In genomic region chr4:102299708-102300107, GRCh38 we compare ENCODE assay signal across 8 cellular contexts. TPM values are rescaled to one million over a fixed set of nuclear protein-coding genes. Genes with fewer than 3 reads are reported as not detected.
A peak's percentile ranks its signal among the peaks of the same experiment; 100 is the strongest.
DNase-seq lines count a peak whose midpoint lies in the region; ATAC-seq and TF ChIP-seq lines count a peak whose summit lies in the region.

No MANE protein-coding gene starts in this region.

- no peaks in the 10 kb centered on the region for H3K9me3 Mint-ChIP-seq in activated CD4-positive, alpha-beta memory T cell treated with anti-CD3 and anti-CD28 coated beads for 36 hours

- H3K27ac ChIP-seq in C4-2B (no peak overlapping the region; the same call in 1 of the 2 replicates), heart right ventricle (no peak overlapping the region)

- no peak overlapping the region for H3K4me3 ChIP-seq in MG63
- H3K4me3 ChIP-seq in heart right ventricle: no peak overlapping the region
- H3K4me3 ChIP-seq in skeletal muscle cell (ENCODE audit: low read depth, low read length): no peak overlapping the region

- POLR2A ChIA-PET in activated CD4-positive, alpha-beta memory T cell treated with anti-CD3 and anti-CD28 coated beads for 36 hours (lab: Charles Lee): no interaction called here

- no peaks in the 10 kb centered on the region for H3K27me3 ChIP-seq in MG63
- H3K27me3 ChIP-seq in heart right ventricle: no peaks in the 10 kb centered on the region

- H3K27ac Mint-ChIP-seq in activated CD4-positive, alpha-beta memory T cell treated with anti-CD3 and anti-CD28 coated beads for 36 hours: no peak overlapping the region

- H3K36me3 Mint-ChIP-seq in activated CD4-positive, alpha-beta memory T cell treated with anti-CD3 and anti-CD28 coated beads for 36 hours: peaks cover 29% of the 10 kb centered on the region

- H3K4me1 ChIP-seq in heart right ventricle: peaks cover 0 to 16% (median 0%) of the 10 kb centered on the region in 9 donors

- CTCF ChIA-PET in activated CD4-positive, alpha-beta memory T cell treated with anti-CD3 and anti-CD28 coated beads for 36 hours (lab: Charles Lee): interaction anchor here (0.7 to 1.6 kb wide), 10 partner anchors 8 to 1130 kb away, joined by 3 to 7 read pairs (median 3); no protein-coding TSS in a partner anchor

- intact Hi-C loops in activated CD4-positive, alpha-beta memory T cell treated with anti-CD3 and anti-CD28 coated beads for 36 hours (cut with micrococcal nuclease): no loop called here
- intact Hi-C loops in heart right ventricle (cut with DNase I): no loop called here

- in situ Hi-C loops in GM13977 (cut with MboI; ENCODE audit: low pct_unique_long_range_greater_than_20kb, low sequenced_read_pairs, unreplicated experiment): no loop called here

- peak; percentile 87 for ATAC-seq in HG02610 (IDR thresholded peaks at IDR 0.05; ENCODE audit: unreplicated experiment)
- peak in 7 of 8 donors; percentile 51 to 81 (median 61) for ATAC-seq in heart right ventricle

- DNase-seq in GM13977 (ENCODE audit: low spot score) (no peak), MG63 (peak; percentile 15), heart right ventricle (peak in 1 of 2 donors; percentile 6), skeletal muscle cell (ENCODE audit: low read depth) (peak; percentile 1), SHP77 treated with DMSO at 0.1 percent for 48 hours (lab: John Stamatoyannopoulos, UW) (no peak)
- DNase-seq in activated CD4-positive, alpha-beta memory T cell treated with anti-CD3 and anti-CD28 coated beads for 36 hours: peak; percentile 31

- H3K36me3 ChIP-seq in MG63 (no peaks in the 10 kb centered on the region), heart right ventricle (peaks cover 0 to 11% (median 0%) of the 10 kb centered on the region in 9 donors)

- no peaks in the 10 kb centered on the region for H3K27me3 Mint-ChIP-seq in activated CD4-positive, alpha-beta memory T cell treated with anti-CD3 and anti-CD28 coated beads for 36 hours

- H3K4me1 Mint-ChIP-seq in activated CD4-positive, alpha-beta memory T cell treated with anti-CD3 and anti-CD28 coated beads for 36 hours (ENCODE audit: low read depth): peaks cover 1% of the 10 kb centered on the region

- TF ChIP-seq CTCF in C4-2B (conservative IDR thresholded peaks at IDR 0.05) (peak; percentile 86), GM13977 (IDR thresholded peaks at IDR 0.05; ENCODE audit: extremely low read depth, insufficient read depth, missing control alignments) (peak; percentile 63), heart right ventricle (IDR thresholded peaks at IDR 0.05) (peak in 7 of 9 donors; percentile 57 to 68 (median 62))

- H3K9me3 ChIP-seq in MG63 (no peaks in the 10 kb centered on the region), heart right ventricle (no peaks in the 10 kb centered on the region)

- 8 to 10% methylated on average over 4 of the region's 4 CpGs for whole genome bisulfite sequencing in heart right ventricle, 2 donors

- no peak overlapping the region for H3K4me3 Mint-ChIP-seq in activated CD4-positive, alpha-beta memory T cell treated with anti-CD3 and anti-CD28 coated beads for 36 hours

RNA-seq across cellular contexts. Expression of gene SLC39A8, which starts 45.6 kb away (rescaled TPM):
- 2.1 and 5.5 TPM in 2 replicates for total RNA-seq in MG63 (2014; rRNA removed; shearing (Covaris generic); ENCODE audit: low replicate concordance)
- total RNA-seq in activated CD4-positive, alpha-beta memory T cell treated with anti-CD3 and anti-CD28 coated beads for 36 hours: 10 to 100 TPM; 64.6 to 66.9 TPM
- total RNA-seq in heart right ventricle: 10 to 100 TPM in 1 of 10 donors, 1 to 10 TPM in 8, under 1 TPM in 1; 1.00 to 11.0 (median 3.0) TPM
- 1 to 10 TPM; 1.1 to 2.2 TPM for polyA plus RNA-seq in heart right ventricle

Comparison
In these comparisons a context has a peak if more than half of its experiments do, and no peak if none do; other contexts are left out.
1. DNase-seq: peak in MG63 (single experiment), activated CD4-positive, alpha-beta memory T cell treated with anti-CD3 and anti-CD28 coated beads for 36 hours (single experiment) and skeletal muscle cell (single experiment); none in GM13977 (single experiment) and SHP77 treated with DMSO at 0.1 percent for 48 hours (single experiment).
2. RNA of gene SLC39A8, which starts 45.6 kb away (total RNA-seq): 64.6 to 66.9 TPM in activated CD4-positive, alpha-beta memory T cell treated with anti-CD3 and anti-CD28 coated beads for 36 hours; 2.1 to 5.5 TPM in MG63 and 1.00 to 11.0 TPM in heart right ventricle; every median in the first group is over 4 times any median in the second.
3. Peak in every context shown above with its lines, with median percentiles within 50 percentile points of each other: CTCF ChIP-seq.